Comparison of ENCODE assay signal across 25 cellular contexts in genomic region chr9:135773677-135774238, GRCh38.
"Had no signal": no experiment of that assay in that cellular context is flagged by ENCODE, and none has a peak within 500 bp of the region (broad histone marks: within the 10 kb centered on the region; RNA-seq: fewer than 3 reads in every experiment).

No MANE protein-coding gene starts in this region.

- H3K36me3 Mint-ChIP-seq: naive thymus-derived CD8-positive, alpha-beta T cell; type B pancreatic cell had no signal

- H3K27ac ChIP-seq: colonic mucosa, epithelial cell of prostate, gastrocnemius medialis, lower lobe of right lung, neutrophil, pancreas, thyroid gland had no signal

- H3K4me3 Mint-ChIP-seq: dendritic cell treated with granulocyte-macrophage colony-stimulating factor and Interleukin-4, amounts not matched to agents 40 ng/mL and 50 ng/mL, for 4 days; endodermal cell; naive thymus-derived CD8-positive, alpha-beta T cell; stimulated activated naive CD8-positive, alpha-beta T cell treated with anti-CD3 and anti-CD28 coated beads, Interleukin-15, amount 100 ng/mL, for 72 hours; type B pancreatic cell had no signal

- H3K4me1 ChIP-seq: colonic mucosa, gastrocnemius medialis, lower lobe of right lung, pancreas, thyroid gland had no signal

- ATAC-seq: esophagus mucosa; gastrocnemius medialis; left ventricle myocardium superior; lower lobe of right lung; naive thymus-derived CD8-positive, alpha-beta T cell; pancreas; sciatic nerve; stimulated activated naive CD8-positive, alpha-beta T cell treated with anti-CD3 and anti-CD28 coated beads, Interleukin-15, amount 100 ng/mL, for 72 hours had no signal

- H3K9me3 ChIP-seq: colonic mucosa, gastrocnemius medialis, lower lobe of right lung, neutrophil, pancreas, thyroid gland had no signal

- H3K4me1 Mint-ChIP-seq: endodermal cell; stimulated activated naive CD8-positive, alpha-beta T cell treated with anti-CD3 and anti-CD28 coated beads, Interleukin-15, amount 100 ng/mL, for 72 hours had no signal

- H3K36me3 ChIP-seq: colonic mucosa, gastrocnemius medialis, lower lobe of right lung, neutrophil, pancreas, thyroid gland had no signal

- FAIRE-seq: keratinocyte, pancreas had no signal

- DNase-seq: colonic mucosa; effector CD8-positive, alpha-beta T cell; endodermal cell; foreskin fibroblast; gastrocnemius medialis; head of caudate nucleus; left ventricle myocardium superior; lower lobe of right lung; naive thymus-derived CD8-positive, alpha-beta T cell; pancreas; stimulated activated CD4-positive, alpha-beta T cell treated with anti-CD3 and anti-CD28 coated beads, Interleukin-12 subunit alpha, Interleukin-12 subunit beta, amount 100 ng/mL, for 4 hours; stimulated activated CD4-positive, alpha-beta T cell treated with anti-CD3 and anti-CD28 coated beads, Interleukin-1b, Interleukin-23, amount 100 ng/mL, for 48 hours; stimulated activated CD4-positive, alpha-beta T cell treated with anti-CD3 and anti-CD28 coated beads, Interleukin-4, amount 100 ng/mL, for 1 hour; stimulated activated CD8-positive, alpha-beta memory T cell treated with anti-CD3 and anti-CD28 coated beads, Interleukin-4, amount 100 ng/mL, for 48 hours; stimulated activated naive CD4-positive, alpha-beta T cell; stimulated activated naive CD8-positive, alpha-beta T cell treated with anti-CD3 and anti-CD28 coated beads, Interleukin-15, amount 100 ng/mL, for 72 hours; thyroid gland had no signal

- H3K4me3 ChIP-seq: colonic mucosa, gastrocnemius medialis, lower lobe of right lung, pancreas, smooth muscle cell, thyroid gland had no signal

- H3K9me3 Mint-ChIP-seq: endodermal cell; stimulated activated naive CD8-positive, alpha-beta T cell treated with anti-CD3 and anti-CD28 coated beads, Interleukin-15, amount 100 ng/mL, for 72 hours; type B pancreatic cell had no signal

- H3K27me3 Mint-ChIP-seq: dendritic cell treated with granulocyte-macrophage colony-stimulating factor and Interleukin-4, amounts not matched to agents 40 ng/mL and 50 ng/mL, for 4 days; stimulated activated naive CD8-positive, alpha-beta T cell treated with anti-CD3 and anti-CD28 coated beads, Interleukin-15, amount 100 ng/mL, for 72 hours had no signal

- H3K27ac Mint-ChIP-seq: dendritic cell treated with granulocyte-macrophage colony-stimulating factor and Interleukin-4, amounts not matched to agents 40 ng/mL and 50 ng/mL, for 4 days; endodermal cell; naive thymus-derived CD8-positive, alpha-beta T cell; stimulated activated naive CD8-positive, alpha-beta T cell treated with anti-CD3 and anti-CD28 coated beads, Interleukin-15, amount 100 ng/mL, for 72 hours; type B pancreatic cell had no signal

- H3K27me3 ChIP-seq: colonic mucosa, gastrocnemius medialis, neutrophil, pancreas, thyroid gland had no signal

- H3K4me2 ChIP-seq: smooth muscle cell had no signal
